In the genomic region with DNA sequence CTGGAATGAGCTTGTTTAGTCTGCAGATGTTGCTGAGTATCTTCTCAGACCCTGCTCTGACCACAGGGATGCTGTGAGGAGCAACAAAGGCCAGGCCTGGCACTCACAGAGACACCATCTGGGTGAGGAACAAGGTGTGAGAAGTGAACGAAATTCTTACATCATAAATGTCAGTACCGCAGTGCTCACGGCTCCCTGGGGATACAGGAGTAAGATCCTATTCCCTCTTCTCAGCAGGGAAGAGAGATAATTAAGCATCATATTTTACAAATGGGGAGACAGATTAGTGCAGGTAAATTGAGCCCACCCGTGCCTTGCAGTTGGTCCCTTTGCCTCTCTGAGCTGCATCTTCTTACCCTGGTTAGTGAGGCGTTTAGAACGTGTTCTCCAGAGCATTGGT, we compare ENCODE assay signal across 16 cellular contexts.
DNase-seq lines count a peak whose midpoint lies in the region; ATAC-seq lines count a peak whose summit lies in the region.
"Had no signal": no experiment of that assay in that cellular context is flagged by ENCODE, and none has a peak within 500 bp of the region (broad histone marks: within the 10 kb centered on the region; RNA-seq: fewer than 3 reads in every experiment).

No MANE protein-coding gene starts in this region.

- no peak for ATAC-seq in HG03095 (IDR thresholded peaks at IDR 0.05; ENCODE audit: unreplicated experiment)
- ATAC-seq in esophagus mucosa: no peak
- ATAC-seq: CD8-positive, alpha-beta T cell; HCT116 had no signal

- peak; percentile 7 for DNase-seq in NCI-H1694 (lab: John Stamatoyannopoulos, UW)
- DNase-seq in NCI-H1694 treated with DMSO at 0.1 percent for 48 hours (lab: John Stamatoyannopoulos, UW): no peak
- peak; percentile 43 for DNase-seq in NCI-H2107 (lab: John Stamatoyannopoulos, UW)
- peak; percentile 83 for DNase-seq in NCI-H524 treated with DMSO at 0.1 percent for 48 hours (lab: John Stamatoyannopoulos, UW)
- no peak for DNase-seq in Kasumi-1 (lab: John Stamatoyannopoulos, UW)
- DNase-seq: BE2C; CD8-positive, alpha-beta T cell; DMS79 treated with DMSO at 0.1 percent for 48 hours; GOT3; NCI-H1105 treated with DMSO at 0.1 percent for 48 hours; NCI-H2081; NCI-H774; SHP77 had no signal

Comparison
In these comparisons a context has a peak if more than half of its experiments do, and no peak if none do; other contexts are left out.
1. DNase-seq: peak in NCI-H1694 (single experiment), NCI-H2107 (single experiment) and NCI-H524 treated with DMSO at 0.1 percent for 48 hours (single experiment); none in NCI-H1694 treated with DMSO at 0.1 percent for 48 hours (single experiment) and Kasumi-1 (0 of 2).